19 cellular contexts compared by ENCODE assay signal in genomic region chr5:131757830-131758519, GRCh38. TPM values are rescaled to one million over a fixed set of nuclear protein-coding genes. Genes with fewer than 3 reads are reported as not detected.
DNase-seq lines count a peak whose midpoint lies in the region; ATAC-seq and TF ChIP-seq lines count a peak whose summit lies in the region.
"Had no signal": no experiment of that assay in that cellular context is flagged by ENCODE, and none has a peak within 500 bp of the region (broad histone marks: within the 10 kb centered on the region; RNA-seq: fewer than 3 reads in every experiment).

No MANE protein-coding gene starts in this region.

- H4K20me1 ChIP-seq in hepatocyte (ENCODE audit: insufficient read depth, poor library complexity, severe bottlenecking) = peaks cover 98% of the 10 kb centered on the region

- H3K79me2 ChIP-seq in hepatocyte = peaks cover 100% of the 10 kb centered on the region

- H3K9me3 ChIP-seq in hepatocyte (ENCODE audit: low read depth) = no peaks in the 10 kb centered on the region
- H3K9me3 ChIP-seq: Caco-2, tibial artery had no signal

- H3K4me1 ChIP-seq in hepatocyte (ENCODE audit: insufficient read depth) = no peaks in the 10 kb centered on the region
- H3K4me1 ChIP-seq: Caco-2 had no signal

- no peak overlapping the region for H3K27ac ChIP-seq in hepatocyte
- no peak overlapping the region for H3K27ac ChIP-seq in brain microvascular endothelial cell
- H3K27ac ChIP-seq: tibial artery, VCaP had no signal

- in situ Hi-C loops in brain microvascular endothelial cell (cut with HindIII; ENCODE audit: low pct_ligation_motif_present, low sequenced_read_pairs) = no loop called here

- no peaks in the 10 kb centered on the region for H3K9me2 ChIP-seq in hepatocyte (replicated peaks; ENCODE audit: insufficient read depth)

- H3K27me3 ChIP-seq in hepatocyte = no peaks in the 10 kb centered on the region
- no peaks in the 10 kb centered on the region for H3K27me3 ChIP-seq in brain microvascular endothelial cell (replicated peaks)
- H3K27me3 ChIP-seq: tibial artery had no signal

- DNase-seq in RPMI8226 = peak; percentile 29
- no peak for DNase-seq in hepatocyte (ENCODE audit: low spot score)
- no peak for DNase-seq in NCI-H82 treated with DMSO at 0.1 percent for 48 hours (lab: John Stamatoyannopoulos, UW; ENCODE audit: unreplicated experiment)
- no peak for DNase-seq in DMS114 treated with DMSO at 0.1 percent for 48 hours (lab: John Stamatoyannopoulos, UW; ENCODE audit: unreplicated experiment)
- DNase-seq in stimulated activated CD4-positive, alpha-beta T cell treated with anti-CD3 and anti-CD28 coated beads, Interleukin-4, amount 100 ng/mL, for 1 hour = no peak
- no peak for DNase-seq in brain microvascular endothelial cell
- DNase-seq: anterior cingulate cortex; Caco-2; dermis blood vessel endothelial cell; naive B cell; NCI-H524; retina; stimulated activated CD4-positive, alpha-beta T cell treated with anti-CD3 and anti-CD28 coated beads, Interleukin-2, amount 100 ng/mL, for 48 hours; tibial artery had no signal

- peak; percentile 73 for ATAC-seq in GM18498 (IDR thresholded peaks at IDR 0.05; ENCODE audit: unreplicated experiment)
- ATAC-seq in GM21723 (IDR thresholded peaks at IDR 0.05; ENCODE audit: unreplicated experiment) = peak; percentile 71
- ATAC-seq: activated T-helper 17 cell treated with anti-CD3 and anti-CD28 coated beads, Interleukin-2, amount 50 U/mL, for 72 hours; left lobe of liver had no signal

- peaks cover 4% of the 10 kb centered on the region for H3K36me3 ChIP-seq in hepatocyte (replicated peaks; ENCODE audit: insufficient read depth, low read depth)
- H3K36me3 ChIP-seq in brain microvascular endothelial cell (replicated peaks) = no peaks in the 10 kb centered on the region
- H3K36me3 ChIP-seq: tibial artery had no signal

- TF ChIP-seq CTCF in hepatocyte (IDR thresholded peaks at IDR 0.05; ENCODE audit: poor library complexity) = no peak
- no peak for TF ChIP-seq CTCF in brain microvascular endothelial cell (IDR thresholded peaks at IDR 0.05; ENCODE audit: low read depth, low read length, missing control alignments)

- no peak overlapping the region for H3K4me3 ChIP-seq in hepatocyte
- no peak overlapping the region for H3K4me3 ChIP-seq in brain microvascular endothelial cell (ENCODE audit: low read depth, low read length)
- H3K4me3 ChIP-seq: tibial artery had no signal

- peak overlapping the region; percentile 35 for H3K4me2 ChIP-seq in hepatocyte

- 100% methylated on average over 1 of the region's 1 CpG for WGBS in hepatocyte (ENCODE audit: low lambda C conversion rate, missing lambda C conversion rate)

- no peak overlapping the region for H2AFZ ChIP-seq in hepatocyte

RNA-seq across cellular contexts. Expression of gene FNIP1, which starts 38.8 kb away (rescaled TPM):
- 62.8 and 73.4 TPM in 2 replicates for total RNA-seq in hepatocyte
- polyA plus RNA-seq in hepatocyte = 20.7 and 21.3 TPM in 2 replicates
